ENCODE assay signal across 8 cellular contexts in genomic region chr2:230447455-230448451, GRCh38. TPM values are rescaled to one million over a fixed set of nuclear protein-coding genes. Genes with fewer than 3 reads are reported as not detected.
A peak's percentile ranks its signal among the peaks of the same experiment; 100 is the strongest.
DNase-seq lines count a peak whose midpoint lies in the region; ATAC-seq, FAIRE-seq and TF ChIP-seq lines count a peak whose summit lies in the region.

No MANE protein-coding gene starts in this region.

- H3K27me3 Mint-ChIP-seq in astrocyte (ENCODE audit: low read depth, unreplicated experiment): no peaks in the 10 kb centered on the region

- H3K36me3 ChIP-seq in GM06990 (ENCODE audit: control insufficient read depth, insufficient read depth, low read length) (peaks cover 25% of the 10 kb centered on the region), astrocyte (ENCODE audit: insufficient read depth, low read length) (peaks cover 32% of the 10 kb centered on the region), WERI-Rb-1 (no peaks in the 10 kb centered on the region)

- peaks cover 56% of the 10 kb centered on the region for H3K36me3 Mint-ChIP-seq in astrocyte (ENCODE audit: low read depth, unreplicated experiment)

- H3K79me2 ChIP-seq in astrocyte (ENCODE audit: insufficient read depth, low read length): peaks cover 5% of the 10 kb centered on the region

- peaks cover 6% of the 10 kb centered on the region for H4K20me1 ChIP-seq in astrocyte (ENCODE audit: insufficient read depth, low read length)

- DNase-seq in GM06990 (ENCODE audit: extremely low read depth, insufficient read length): peak; percentile 75
- no peak for DNase-seq in astrocyte (ENCODE audit: low read depth)
- no peak for DNase-seq in NCI-H2029 (lab: John Stamatoyannopoulos, UW)
- no peak for DNase-seq in WERI-Rb-1
- no peak for DNase-seq in occipital lobe (lab: John Stamatoyannopoulos, UW)
- DNase-seq in NCI-H345 (lab: John Stamatoyannopoulos, UW): no peak

- peak; percentile 76 for ATAC-seq in GM19467 (IDR thresholded peaks at IDR 0.05; ENCODE audit: unreplicated experiment)
- ATAC-seq in HG03354 (IDR thresholded peaks at IDR 0.05; ENCODE audit: poor library complexity, severe bottlenecking, unreplicated experiment): peak; percentile 87

- H3K9me3 ChIP-seq in astrocyte (ENCODE audit: insufficient read depth, low read depth, low read length) (no peaks in the 10 kb centered on the region), WERI-Rb-1 (ENCODE audit: severe bottlenecking) (no peaks in the 10 kb centered on the region)

- H3K27ac Mint-ChIP-seq in astrocyte (ENCODE audit: unreplicated experiment): no peak overlapping the region

- H3K9me3 Mint-ChIP-seq in astrocyte (ENCODE audit: unreplicated experiment): no peaks in the 10 kb centered on the region

- H3K4me1 Mint-ChIP-seq in astrocyte (ENCODE audit: low read depth, unreplicated experiment): peaks cover 28% of the 10 kb centered on the region

- peak overlapping the region; percentile 6 for H3K4me3 Mint-ChIP-seq in astrocyte (ENCODE audit: unreplicated experiment)

- no peak for TF ChIP-seq CTCF in GM06990 (IDR thresholded peaks at IDR 0.05; ENCODE audit: insufficient read depth, low read length, poor library complexity, severe bottlenecking)
- TF ChIP-seq CTCF in astrocyte (IDR thresholded peaks at IDR 0.05; ENCODE audit: insufficient read depth, low read depth, low read length): no peak
- TF ChIP-seq CTCF in WERI-Rb-1 (IDR thresholded peaks at IDR 0.05; ENCODE audit: low read depth, low read length): no peak

- H2AFZ ChIP-seq in astrocyte (ENCODE audit: low read depth, low read length): no peak overlapping the region

- no peak overlapping the region for H3K4me2 ChIP-seq in astrocyte (ENCODE audit: low read length)

- no peak overlapping the region for H3K9ac ChIP-seq in astrocyte (ENCODE audit: low read length)

- H3K4me3 ChIP-seq in GM06990 (replicated peaks; ENCODE audit: low read depth, low read length) (no peak overlapping the region; the same call in 1 of the 2 replicates), astrocyte (ENCODE audit: insufficient read depth, low read depth, low read length) (no peak overlapping the region), WERI-Rb-1 (ENCODE audit: low read depth, low read length) (no peak overlapping the region)

- no peak for FAIRE-seq in astrocyte (lab: Jason Lieb, UNC)

- no peaks in the 10 kb centered on the region for H3K4me1 ChIP-seq in astrocyte (ENCODE audit: insufficient read depth, low read length)

- H3K27me3 ChIP-seq in GM06990 (replicated peaks; ENCODE audit: control insufficient read depth, insufficient read depth, low read length): no peaks in the 10 kb centered on the region
- H3K27me3 ChIP-seq in astrocyte (ENCODE audit: insufficient read depth, low read length): no peaks in the 10 kb centered on the region
- peaks cover 46% of the 10 kb centered on the region for H3K27me3 ChIP-seq in WERI-Rb-1 (ENCODE audit: insufficient read depth, low read depth, severe bottlenecking)

- no peak overlapping the region for H3K27ac ChIP-seq in astrocyte (ENCODE audit: low read depth, low read length)
- no peak overlapping the region for H3K27ac ChIP-seq in WERI-Rb-1

RNA-seq across cellular contexts. Expression of gene SP100, which starts 31.8 kb away (rescaled TPM):
- total RNA-seq in astrocyte: 169 and 186 TPM in 2 replicates
- total RNA-seq in occipital lobe: 4.8 TPM

Comparison
In these comparisons a context has a peak if more than half of its experiments do, and no peak if none do; other contexts are left out.
1. RNA of gene SP100, which starts 31.8 kb away (total RNA-seq): 169 to 186 TPM in astrocyte; 4.8 TPM in occipital lobe (single experiment); every median in the first group is over 10 times any median in the second.